26 cellular contexts compared by ENCODE assay signal in the genomic region with DNA sequence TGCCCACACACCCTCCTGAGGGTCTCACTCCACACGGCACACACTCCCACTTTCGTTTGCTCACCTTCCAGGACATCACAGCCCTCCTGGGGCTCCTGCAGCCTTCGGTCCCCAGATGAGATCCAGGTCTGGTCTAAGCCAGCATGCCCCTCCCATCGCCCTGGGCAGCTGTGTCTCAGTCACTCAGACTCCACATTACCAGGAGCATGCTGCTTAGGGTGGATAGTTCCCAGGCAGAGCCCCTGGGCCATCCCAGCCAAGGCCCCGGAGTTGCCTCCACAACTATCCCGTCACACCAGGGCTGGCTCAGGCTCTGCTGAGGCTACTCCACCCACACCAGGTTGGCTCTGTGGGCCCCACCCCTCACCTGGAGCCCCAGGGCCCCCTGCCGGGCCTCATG. TPM values are rescaled to one million over a fixed set of nuclear protein-coding genes. Genes with fewer than 3 reads are reported as not detected.
"Had no signal": no experiment of that assay in that cellular context is flagged by ENCODE, and none has a peak within 500 bp of the region (broad histone marks: within the 10 kb centered on the region; RNA-seq: fewer than 3 reads in every experiment).

No MANE protein-coding gene starts in this region.

- H3K4me3 ChIP-seq: breast epithelium, left ventricle myocardium inferior, tibial artery had no signal

- H3K27ac ChIP-seq: breast epithelium, left ventricle myocardium inferior, tibial artery had no signal

- H3K4me1 Mint-ChIP-seq: central memory CD8-positive, alpha-beta T cell; naive thymus-derived CD4-positive, alpha-beta T cell had no signal

- H3K36me3 Mint-ChIP-seq: activated naive CD8-positive, alpha-beta T cell; naive thymus-derived CD4-positive, alpha-beta T cell had no signal

- H3K36me3 ChIP-seq: breast epithelium, left ventricle myocardium inferior, tibial artery had no signal

- H3K27ac Mint-ChIP-seq: activated naive CD8-positive, alpha-beta T cell; activated T-cell treated with anti-CD3 and anti-CD28 coated beads, Interleukin-2, amount 50 U/mL, for 24 hours; activated T-helper 2 cell treated with anti-CD3 and anti-CD28 coated beads, Interferon-gamma antibody, Interleukin-2, Interleukin-4, amounts not matched to agents 10 μg/mL and 5 μg/mL and 100 μg/mL, durations not matched to agents 14 hours and 24 hours and 36 hours; naive thymus-derived CD4-positive, alpha-beta T cell; progenitor cell of endocrine pancreas; T-helper 2 cell treated with Interferon-gamma antibody and Interleukin-4, amounts not matched to agents 5 μg/mL and 100 μg/mL, for 36 hours had no signal

- H3K9me3 Mint-ChIP-seq: activated T-cell treated with anti-CD3 and anti-CD28 coated beads, Interleukin-2, amount 50 U/mL, for 24 hours; activated T-helper 2 cell treated with anti-CD3 and anti-CD28 coated beads, Interferon-gamma antibody, Interleukin-2, Interleukin-4, amounts not matched to agents 10 μg/mL and 5 μg/mL and 100 μg/mL, durations not matched to agents 14 hours and 24 hours and 36 hours; central memory CD8-positive, alpha-beta T cell; T-helper 2 cell treated with Interferon-gamma antibody and Interleukin-4, amounts not matched to agents 5 μg/mL and 100 μg/mL, for 36 hours had no signal

- H3K27me3 ChIP-seq: breast epithelium, tibial artery had no signal

- ATAC-seq: esophagus mucosa; naive thymus-derived CD4-positive, alpha-beta T cell had no signal

- H3K4me3 Mint-ChIP-seq: activated naive CD8-positive, alpha-beta T cell; activated T-cell treated with anti-CD3 and anti-CD28 coated beads, Interleukin-2, amount 50 U/mL, for 24 hours; central memory CD8-positive, alpha-beta T cell; naive thymus-derived CD4-positive, alpha-beta T cell; T-helper 2 cell treated with Interferon-gamma antibody and Interleukin-4, amounts not matched to agents 5 μg/mL and 100 μg/mL, for 36 hours had no signal

- H3K9me3 ChIP-seq: breast epithelium, left ventricle myocardium inferior, tibial artery had no signal

- DNase-seq: activated CD8-positive, alpha-beta memory T cell treated with anti-CD3 and anti-CD28 coated beads for 24 hours; activated CD8-positive, alpha-beta memory T cell treated with anti-CD3 and anti-CD28 coated beads, Interleukin-2, amount 50 U/mL, for 4 hours; activated naive CD4-positive, alpha-beta T cell; activated T-cell treated with anti-CD3 and anti-CD28 coated beads, Interleukin-2, amount 50 U/mL, for 24 hours; amniotic stem cell; effector memory CD4-positive, alpha-beta T cell; foreskin melanocyte; left ventricle myocardium inferior; naive thymus-derived CD4-positive, alpha-beta T cell; retina; stimulated activated CD4-positive, alpha-beta T cell treated with anti-CD3 and anti-CD28 coated beads, Interleukin-2, amount 100 ng/mL, for 48 hours; stimulated activated naive CD4-positive, alpha-beta T cell treated with Interleukin-2 at 50 U/mL for 16 hours; substantia nigra; tibial artery had no signal

- H3K4me1 ChIP-seq: breast epithelium, left ventricle myocardium inferior, tibial artery had no signal

RNA-seq across cellular contexts. Expression of a gene that starts 50.4 kb away (rescaled TPM):
- total RNA-seq: activated T-helper 2 cell treated with anti-CD3 and anti-CD28 coated beads, Interferon-gamma antibody, Interleukin-2, Interleukin-4, amounts not matched to agents 10 μg/mL and 5 μg/mL and 100 μg/mL, durations not matched to agents 14 hours and 24 hours and 36 hours; dermis microvascular lymphatic vessel endothelial cell; esophagus mucosa; kidney epithelial cell; left ventricle myocardium inferior; lung microvascular endothelial cell; naive thymus-derived CD4-positive, alpha-beta T cell; osteocyte; ureter had no signal
- polyA plus RNA-seq: naive thymus-derived CD4-positive, alpha-beta T cell had no signal
